ENCODE assay signal across 10 cellular contexts in the genomic region with DNA sequence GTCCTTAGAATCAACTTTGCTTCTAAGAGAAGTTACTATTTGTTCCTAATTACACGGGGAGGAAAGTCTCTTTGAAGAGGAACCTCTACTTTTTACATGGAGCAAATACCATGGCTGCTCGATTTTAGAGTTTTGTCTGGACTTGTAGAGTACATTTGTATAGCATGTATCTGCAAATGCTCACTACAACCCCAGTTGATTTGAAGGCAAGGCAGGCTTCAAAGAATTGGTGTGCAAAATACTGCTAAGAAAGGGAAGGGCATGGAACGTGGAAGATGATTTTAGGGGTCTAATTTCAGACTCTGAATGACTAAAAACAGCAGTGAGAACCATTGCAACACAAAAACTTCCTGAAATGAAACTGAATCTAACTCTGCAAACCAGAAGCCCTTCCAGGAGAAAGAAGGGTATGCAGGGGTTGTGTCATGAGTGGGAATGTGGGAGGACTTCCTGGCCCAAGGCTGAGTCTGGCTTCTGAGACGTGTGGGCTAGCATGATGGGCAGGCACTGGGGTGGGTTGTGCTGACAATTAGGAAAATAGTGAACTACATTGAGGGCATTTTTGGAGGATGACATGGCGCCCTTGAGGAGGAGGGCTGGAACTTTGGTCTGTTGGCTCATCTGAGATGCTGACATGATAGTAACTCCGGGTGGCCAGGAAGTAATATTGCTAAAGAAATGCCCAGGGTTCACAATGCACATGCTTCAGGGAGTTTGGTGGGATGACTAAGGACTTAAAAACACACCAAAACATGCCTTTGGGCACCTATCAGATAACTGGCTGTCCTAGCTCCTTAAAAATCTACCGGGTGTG. TPM values are rescaled to one million over a fixed set of nuclear protein-coding genes. Genes with fewer than 3 reads are reported as not detected.
DNase-seq lines count a peak whose midpoint lies in the region; TF ChIP-seq lines count a peak whose summit lies in the region.
"Had no signal": no experiment of that assay in that cellular context is flagged by ENCODE, and none has a peak within 500 bp of the region (broad histone marks: within the 10 kb centered on the region; RNA-seq: fewer than 3 reads in every experiment).

No MANE protein-coding gene starts in this region.

- H3K27ac Mint-ChIP-seq in HFFc6 (peak overlapping the region; percentile 88), type B pancreatic cell (no peak overlapping the region)
- H3K27ac Mint-ChIP-seq: stimulated activated naive CD8-positive, alpha-beta T cell treated with anti-CD3 and anti-CD28 coated beads, Interleukin-15, Interleukin-2, amounts not matched to agents 100 ng/mL and 50 ng/mL, for 24 hours had no signal

- no peaks in the 10 kb centered on the region for H3K27me3 ChIP-seq in stomach
- no peaks in the 10 kb centered on the region for H3K27me3 ChIP-seq in effector memory CD4-positive, alpha-beta T cell (replicated peaks; ENCODE audit: control insufficient read depth, insufficient read depth, low read length, poor library complexity, severe bottlenecking)

- peak overlapping the region in 3 of 5 donors; percentile 52 to 75 (median 67) for H3K27ac ChIP-seq in stomach
- no peak overlapping the region for H3K27ac ChIP-seq in effector memory CD4-positive, alpha-beta T cell (ENCODE audit: insufficient read depth, low read length, poor library complexity, severe bottlenecking)
- H3K27ac ChIP-seq: SK-N-MC had no signal

- H3K4me3 Mint-ChIP-seq in HFFc6: peak overlapping the region; percentile 71
- H3K4me3 Mint-ChIP-seq in type B pancreatic cell: no peak overlapping the region
- H3K4me3 Mint-ChIP-seq: stimulated activated naive CD8-positive, alpha-beta T cell treated with anti-CD3 and anti-CD28 coated beads, Interleukin-15, Interleukin-2, amounts not matched to agents 100 ng/mL and 50 ng/mL, for 24 hours had no signal

- no peaks in the 10 kb centered on the region; the same call in none of the 2 replicates for H3K27me3 Mint-ChIP-seq in HFFc6 (ENCODE audit: insufficient read depth)
- no peaks in the 10 kb centered on the region for H3K27me3 Mint-ChIP-seq in type B pancreatic cell

- TF ChIP-seq CTCF in HFFc6 (IDR thresholded peaks at IDR 0.05) (no peak), stomach (IDR thresholded peaks at IDR 0.05) (no peak), type B pancreatic cell (conservative IDR thresholded peaks at IDR 0.05) (no peak)

- DNase-seq in HFFc6 (peak; percentile 91), SIG-M5 (lab: John Stamatoyannopoulos, UW) (peak; percentile 74), glomerular visceral epithelial cell (ENCODE audit: extremely low spot score) (peak; percentile 24), stomach (no peak), type B pancreatic cell (ENCODE audit: extremely low spot score, unreplicated experiment) (no peak), HT-29 (ENCODE audit: low spot score) (no peak)
- DNase-seq in effector memory CD4-positive, alpha-beta T cell: no peak
- DNase-seq: NCI-H146 had no signal

- TF ChIP-seq EP300 in stomach (IDR thresholded peaks at IDR 0.05): no peak

- peaks cover 8 to 42% (median 31%) of the 10 kb centered on the region in 4 donors for H3K4me1 ChIP-seq in stomach
- no peaks in the 10 kb centered on the region for H3K4me1 ChIP-seq in effector memory CD4-positive, alpha-beta T cell (ENCODE audit: control insufficient read depth, insufficient read depth, low read length, poor library complexity, severe bottlenecking)

- intact Hi-C loops in stomach (cut with DNase I; ENCODE audit: low total_unique reads): no loop called here

- peaks cover 15% of the 10 kb centered on the region for H3K9me3 Mint-ChIP-seq in HFFc6
- H3K9me3 Mint-ChIP-seq in type B pancreatic cell: peaks cover 13% of the 10 kb centered on the region

- WGBS in stomach, 5 donors: 49 to 69% (median 60%) methylated on average over 7 of the region's 7 CpGs

- H3K36me3 ChIP-seq in stomach: no peaks in the 10 kb centered on the region
- no peaks in the 10 kb centered on the region for H3K36me3 ChIP-seq in effector memory CD4-positive, alpha-beta T cell (ENCODE audit: control insufficient read depth, insufficient read depth, low read length)

- TF ChIP-seq POLR2A in stomach (IDR thresholded peaks at IDR 0.05): no peak

- peaks cover 18% of the 10 kb centered on the region for H3K36me3 Mint-ChIP-seq in HFFc6 (ENCODE audit: low read depth)
- no peaks in the 10 kb centered on the region for H3K36me3 Mint-ChIP-seq in type B pancreatic cell

- H3K4me1 Mint-ChIP-seq in HFFc6 (ENCODE audit: low read depth): peaks cover 45% of the 10 kb centered on the region
- peaks cover 15% of the 10 kb centered on the region for H3K4me1 Mint-ChIP-seq in type B pancreatic cell (ENCODE audit: unreplicated experiment)

- no peak overlapping the region for H3K4me3 ChIP-seq in stomach
- H3K4me3 ChIP-seq in effector memory CD4-positive, alpha-beta T cell (ENCODE audit: insufficient read depth, low read depth, low read length, poor library complexity, severe bottlenecking): no peak overlapping the region
- H3K4me3 ChIP-seq: SK-N-MC had no signal

- peaks cover 0 to 12% (median 0%) of the 10 kb centered on the region in 4 donors for H3K9me3 ChIP-seq in stomach
- no peaks in the 10 kb centered on the region for H3K9me3 ChIP-seq in effector memory CD4-positive, alpha-beta T cell (ENCODE audit: control insufficient read depth, low read length)

RNA-seq across cellular contexts. Expression of gene IL1R2, which starts 18.9 kb away (rescaled TPM):
- total RNA-seq in HFFc6 (2021; fragmentation: NEBNext Ultra II Directional; extraction: Animal tissue kit (Norgen Biotek cat#: 25700)): under 1 TPM in 2 of 6 experiments, not detected in 4; 0.25 to 0.36 TPM
- total RNA-seq in stomach (10 to 100 TPM in 4 of 5 donors, 1 to 10 TPM in 1; 2.3 to 99.6 (median 30.7) TPM), type B pancreatic cell (ENCODE audit: low replicate concordance) (0.48 and 1.2 TPM in 2 replicates)
- 100 to 1,000 TPM in 1 of 3 donors, 10 to 100 TPM in 2; 11.9 to 111 (median 18.9) TPM for polyA plus RNA-seq in stomach
- 3.9 and 6.6 TPM in 2 replicates for total RNA-seq in HT-29 (2014; rRNA removed; shearing (Covaris generic))

Comparison
In these comparisons a context has a peak if more than half of its experiments do, and no peak if none do; other contexts are left out.
1. DNase-seq: peak in HFFc6 (single experiment), SIG-M5 (single experiment) and glomerular visceral epithelial cell (single experiment); none in stomach (single experiment), effector memory CD4-positive, alpha-beta T cell (0 of 3), type B pancreatic cell (single experiment) and HT-29 (single experiment).